In the genomic region with DNA sequence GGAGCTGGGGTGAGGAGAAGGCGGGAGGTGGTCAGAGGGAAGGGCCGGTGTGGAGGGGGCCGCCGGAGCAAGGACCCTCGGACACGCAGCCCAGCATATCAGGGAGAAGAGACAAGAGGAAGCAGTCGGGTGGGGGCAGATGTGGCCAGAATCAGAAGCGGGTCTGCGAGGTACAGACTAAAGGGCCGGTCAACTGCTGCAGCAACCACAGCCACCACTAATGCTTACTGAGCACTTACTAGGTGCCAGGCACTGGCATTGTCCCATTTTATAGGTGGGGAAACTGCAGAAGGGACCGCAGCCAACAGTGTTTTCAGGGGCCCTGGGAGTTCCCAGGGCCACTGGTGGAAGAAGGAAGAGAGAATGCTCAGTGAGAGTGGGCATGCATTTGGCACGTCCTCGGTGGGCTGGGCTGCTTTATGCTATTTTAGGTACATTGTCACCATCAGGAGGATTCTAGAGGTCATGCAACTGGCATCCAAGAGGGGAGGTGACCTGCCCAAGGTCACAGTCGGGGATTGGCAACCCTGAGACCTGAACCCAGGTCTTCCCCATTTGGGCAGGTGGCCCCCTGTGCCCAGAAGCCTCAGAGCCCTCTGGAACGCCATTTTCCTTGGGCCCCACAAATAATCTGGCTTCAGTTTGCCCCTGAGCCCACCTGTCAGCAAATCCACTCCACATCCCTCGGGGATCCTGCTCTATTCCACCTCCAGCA, we compare ENCODE assay signal across 1 cellular context.
TF ChIP-seq lines count a peak whose summit lies in the region.

No MANE protein-coding gene starts in this region.

TF ChIP-seq in H1, 55 proteins besides CTCF, POLR2A, EP300 and RAD21:
- no peak for TF ChIP-seq POU5F1 (IDR thresholded peaks at IDR 0.05; ENCODE audit: low read depth, low read length)
- no peak for TF ChIP-seq BCL11A (IDR thresholded peaks at IDR 0.05; ENCODE audit: low read depth in 2 of 2, low read length in 2 of 2)
- TF ChIP-seq NANOG (IDR thresholded peaks at IDR 0.05; ENCODE audit: insufficient read depth, low read depth, low read length, poor library complexity, severe bottlenecking): no peak
- no peak for TF ChIP-seq ZNF274 (IDR thresholded peaks at IDR 0.05; ENCODE audit: borderline replicate concordance, extremely low read depth, low read length)
- TF ChIP-seq SP2 (IDR thresholded peaks at IDR 0.05; ENCODE audit: low read length): no peak
- TF ChIP-seq SUZ12 (IDR thresholded peaks at IDR 0.05; ENCODE audit: low read length): no peak
- TF ChIP-seq PHF8 (conservative IDR thresholded peaks at IDR 0.05; ENCODE audit: low read depth, low read length): no peak
- TF ChIP-seq BACH1 (IDR thresholded peaks at IDR 0.05; ENCODE audit: low read length): no peak
- TF ChIP-seq HDAC6 (IDR thresholded peaks at IDR 0.05; ENCODE audit: low read depth, low read length): no peak
- TF ChIP-seq CBX5 (IDR thresholded peaks at IDR 0.05; ENCODE audit: low read depth, low read length): no peak
- TF ChIP-seq SP1 (IDR thresholded peaks at IDR 0.05; ENCODE audit: low read depth, low read length): no peak
- TF ChIP-seq, protein P1, sequence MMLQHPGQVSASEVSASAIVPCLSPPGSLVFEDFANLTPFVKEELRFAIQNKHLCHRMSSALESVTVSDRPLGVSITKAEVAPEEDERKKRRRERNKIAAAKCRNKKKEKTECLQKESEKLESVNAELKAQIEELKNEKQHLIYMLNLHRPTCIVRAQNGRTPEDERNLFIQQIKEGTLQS (IDR thresholded peaks at IDR 0.05; ENCODE audit: insufficient read depth, low read depth, low read length): no peak
- no peak for TF ChIP-seq NRF1 (IDR thresholded peaks at IDR 0.05; ENCODE audit: low read depth, low read length)
- no peak for TF ChIP-seq JUND (IDR thresholded peaks at IDR 0.05; ENCODE audit: low read length)
- no peak for TF ChIP-seq TAF1 (IDR thresholded peaks at IDR 0.05; ENCODE audit: low read depth, low read length)
- TF ChIP-seq SRF (IDR thresholded peaks at IDR 0.05; ENCODE audit: low read depth, low read length): no peak
- TF ChIP-seq GTF2F1 (IDR thresholded peaks at IDR 0.05; ENCODE audit: borderline replicate concordance, low read depth, low read length): no peak
- TF ChIP-seq MAFK (IDR thresholded peaks at IDR 0.05; ENCODE audit: low read depth, low read length): no peak
- TF ChIP-seq EGR1 (IDR thresholded peaks at IDR 0.05; ENCODE audit: borderline replicate concordance, low read depth, low read length): no peak
